Comparison of ENCODE assay signal across 2 cellular contexts in genomic region chr16:2500634-2500936, GRCh38.
TF ChIP-seq lines count a peak whose summit lies in the region.

No MANE protein-coding gene starts in this region.

TF ChIP-seq in GM12878, 131 proteins besides CTCF, POLR2A, EP300 and RAD21:
- TF ChIP-seq ZBTB33 (IDR thresholded peaks at IDR 0.05) = peak; percentile 52; the same call in 1 of the 2 replicates
- no peak for TF ChIP-seq NKRF (conservative IDR thresholded peaks at IDR 0.05)

TF ChIP-seq in neural cell, 6 proteins besides CTCF, POLR2A, EP300 and RAD21:
- TF ChIP-seq EZH2 (IDR thresholded peaks at IDR 0.05; ENCODE audit: borderline replicate concordance, insufficient read depth, low read length, poor library complexity, severe bottlenecking) (no peak), POLR2AphosphoS5 (IDR thresholded peaks at IDR 0.05) (no peak), MXI1 (conservative IDR thresholded peaks at IDR 0.05; ENCODE audit: poor library complexity, severe bottlenecking) (no peak), TAF1 (IDR thresholded peaks at IDR 0.05; ENCODE audit: low read depth) (no peak), SMC3 (conservative IDR thresholded peaks at IDR 0.05; ENCODE audit: poor library complexity) (no peak), REST (IDR thresholded peaks at IDR 0.05; ENCODE audit: borderline replicate concordance) (no peak)
